29 cellular contexts compared by ENCODE assay signal in genomic region chr5:77928776-77929175, GRCh38.
"Had no signal": no experiment of that assay in that cellular context is flagged by ENCODE, and none has a peak within 500 bp of the region (broad histone marks: within the 10 kb centered on the region; RNA-seq: fewer than 3 reads in every experiment).

No MANE protein-coding gene starts in this region.

- H3K9me3 ChIP-seq: body of pancreas, breast epithelium had no signal

- H3K36me3 ChIP-seq: breast epithelium, SJCRH30, WERI-Rb-1 had no signal

- H3K27ac ChIP-seq: body of pancreas, breast epithelium, PC-9, RWPE1, SJCRH30, SK-N-MC, WERI-Rb-1 had no signal

- H3K4me3 ChIP-seq: body of pancreas, breast epithelium, PC-9, SJCRH30, SK-N-MC had no signal

- DNase-seq: activated CD4-positive, alpha-beta T cell treated with anti-CD3 and anti-CD28 coated beads for 1 hour; activated CD4-positive, alpha-beta T cell treated with anti-CD3 and anti-CD28 coated beads for 48 hours; activated CD4-positive, CD25-positive, alpha-beta regulatory T cell; activated CD8-positive, alpha-beta T cell treated with anti-CD3 and anti-CD28 coated beads for 36 hours; activated effector memory CD4-positive, alpha-beta T cell treated with anti-CD3 and anti-CD28 coated beads, Interleukin-2, amount 50 U/mL, for 16 hours; activated naive CD4-positive, alpha-beta T cell; activated naive CD8-positive, alpha-beta T cell treated with anti-CD3 and anti-CD28 coated beads, Interleukin-2, amount 10 ng/mL, durations not matched to agents 7 days and 5 days; activated T-cell treated with anti-CD3 and anti-CD28 coated beads, Interleukin-2, amount 50 U/mL, for 1 hour; activated T-cell treated with anti-CD3 and anti-CD28 coated beads, Interleukin-2, amount 50 U/mL, for 72 hours; body of pancreas; Karpas-422; KBM-7; NCI-H1048; NCI-H1105 treated with DMSO at 0.1 percent for 48 hours; NCI-H1436; NCI-H1694; NCI-H1930; NCI-H2081 treated with DMSO at 0.1 percent for 48 hours; NCI-H226; NCI-H446 treated with DMSO at 0.1 percent for 48 hours; NCI-H524; NCI-H69; NCI-H82; PC-9; SJCRH30; WERI-Rb-1 had no signal

- H3K4me1 ChIP-seq: body of pancreas, breast epithelium, SJCRH30 had no signal

- H3K27me3 ChIP-seq: body of pancreas, breast epithelium, SJCRH30 had no signal
